ENCODE assay signal across 29 cellular contexts in the genomic region with DNA sequence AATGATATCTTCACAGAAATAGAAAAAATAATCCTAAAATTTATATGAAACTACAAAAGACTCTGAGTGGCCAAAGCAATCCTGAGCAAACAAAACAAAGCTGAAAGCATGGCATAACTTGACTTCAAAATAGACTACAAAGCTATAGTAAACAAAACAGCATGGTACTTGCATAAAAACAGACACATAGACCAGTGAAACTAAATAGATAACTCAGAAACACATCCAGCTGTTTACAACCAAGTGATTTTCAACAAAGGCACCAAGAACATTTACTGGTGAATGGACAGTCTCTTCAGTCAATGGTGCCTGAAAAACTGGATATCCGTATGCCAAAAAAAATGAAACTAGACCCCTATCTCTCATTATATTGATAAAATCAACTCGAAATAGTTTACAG.
"Had no signal": no experiment of that assay in that cellular context is flagged by ENCODE, and none has a peak within 500 bp of the region (broad histone marks: within the 10 kb centered on the region; RNA-seq: fewer than 3 reads in every experiment).

No MANE protein-coding gene starts in this region.

- ATAC-seq: stimulated activated effector memory CD8-positive, alpha-beta T cell treated with anti-CD3 and anti-CD28 coated beads, Interleukin-12 subunit alpha, Interleukin-12 subunit beta, amount 100 ng/mL, for 72 hours; stimulated activated memory B cell treated with anti-CD40 and anti-IgM and Interleukin-4, amounts not matched to agents 10 μg/mL and 1 μg/mL and 100 μg/mL, for 72 hours; stimulated activated naive B cell treated with anti-CD40 and anti-IgM and Interleukin-4, amounts not matched to agents 10 μg/mL and 1 μg/mL and 100 μg/mL, for 72 hours; stimulated activated naive CD8-positive, alpha-beta T cell treated with anti-CD3 and anti-CD28 coated beads, Interleukin-15, amount 100 ng/mL, for 72 hours; stimulated activated naive CD8-positive, alpha-beta T cell treated with anti-CD3 and anti-CD28 coated beads, Interleukin-15, Interleukin-2, amounts not matched to agents 100 U/mL and 50 U/mL, for 24 hours; upper lobe of right lung had no signal

- H3K27ac Mint-ChIP-seq: stimulated activated effector memory CD8-positive, alpha-beta T cell treated with anti-CD3 and anti-CD28 coated beads, Interleukin-12 subunit alpha, Interleukin-12 subunit beta, amount 100 ng/mL, for 72 hours; stimulated activated memory B cell treated with anti-CD40 and anti-IgM and Interleukin-4, amounts not matched to agents 10 μg/mL and 1 μg/mL and 100 μg/mL, for 72 hours; stimulated activated naive B cell treated with anti-CD40 and anti-IgM and Interleukin-4, amounts not matched to agents 10 μg/mL and 1 μg/mL and 100 μg/mL, for 72 hours; stimulated activated naive CD8-positive, alpha-beta T cell treated with anti-CD3 and anti-CD28 coated beads, Interleukin-15, amount 100 ng/mL, for 72 hours; stimulated activated naive CD8-positive, alpha-beta T cell treated with anti-CD3 and anti-CD28 coated beads, Interleukin-15, Interleukin-2, amounts not matched to agents 100 ng/mL and 50 ng/mL, for 24 hours; type B pancreatic cell had no signal

- H3K27me3 Mint-ChIP-seq: stimulated activated naive CD8-positive, alpha-beta T cell treated with anti-CD3 and anti-CD28 coated beads, Interleukin-15, amount 100 ng/mL, for 72 hours; type B pancreatic cell had no signal

- H3K4me1 ChIP-seq: suprapubic skin, testis, thyroid gland, tibial artery, tibial nerve, transverse colon, upper lobe of right lung, uterus, vagina had no signal

- H3K27ac ChIP-seq: stomach, suprapubic skin, testis, thoracic aorta, thyroid gland, tibial artery, tibial nerve, transverse colon, upper lobe of left lung, upper lobe of right lung, uterus, vagina had no signal

- H3K4me3 Mint-ChIP-seq: stimulated activated effector memory CD8-positive, alpha-beta T cell treated with anti-CD3 and anti-CD28 coated beads, Interleukin-12 subunit alpha, Interleukin-12 subunit beta, amount 100 ng/mL, for 72 hours; stimulated activated memory B cell treated with anti-CD40 and anti-IgM and Interleukin-4, amounts not matched to agents 10 μg/mL and 1 μg/mL and 100 μg/mL, for 72 hours; stimulated activated naive B cell treated with anti-CD40 and anti-IgM and Interleukin-4, amounts not matched to agents 10 μg/mL and 1 μg/mL and 100 μg/mL, for 72 hours; stimulated activated naive CD8-positive, alpha-beta T cell treated with anti-CD3 and anti-CD28 coated beads, Interleukin-15, amount 100 ng/mL, for 72 hours; stimulated activated naive CD8-positive, alpha-beta T cell treated with anti-CD3 and anti-CD28 coated beads, Interleukin-15, Interleukin-2, amounts not matched to agents 100 ng/mL and 50 ng/mL, for 24 hours; type B pancreatic cell had no signal

- H3K4me1 Mint-ChIP-seq: stimulated activated effector memory CD8-positive, alpha-beta T cell treated with anti-CD3 and anti-CD28 coated beads, Interleukin-12 subunit alpha, Interleukin-12 subunit beta, amount 100 ng/mL, for 72 hours; stimulated activated memory B cell treated with anti-CD40 and anti-IgM and Interleukin-4, amounts not matched to agents 10 μg/mL and 1 μg/mL and 100 μg/mL, for 72 hours; stimulated activated naive CD8-positive, alpha-beta T cell treated with anti-CD3 and anti-CD28 coated beads, Interleukin-15, amount 100 ng/mL, for 72 hours had no signal

- H3K9me3 ChIP-seq: testis, thoracic aorta, thyroid gland, upper lobe of left lung, upper lobe of right lung, uterus, vagina had no signal

- H3K36me3 ChIP-seq: stomach, suprapubic skin, thoracic aorta, thyroid gland, tibial artery, tibial nerve, transverse colon, upper lobe of left lung, upper lobe of right lung, uterus, vagina had no signal

- DNase-seq: stimulated activated CD4-positive, alpha-beta T cell treated with anti-CD3 and anti-CD28 coated beads, Interleukin-2, amount 100 ng/mL, for 48 hours; stimulated activated CD4-positive, alpha-beta T cell treated with anti-CD3 and anti-CD28 coated beads, Interleukin-4, amount 100 ng/mL, for 1 hour; stimulated activated CD4-positive, alpha-beta T cell treated with anti-CD3 and anti-CD28 coated beads, Interleukin-4, amount 100 ng/mL, for 24 hours; stimulated activated CD4-positive, alpha-beta T cell treated with anti-CD3 and anti-CD28 coated beads, Interleukin-4, amount 100 ng/mL, for 4 hours; stimulated activated CD8-positive, alpha-beta memory T cell treated with anti-CD3 and anti-CD28 coated beads, Interleukin-4, amount 100 ng/mL, for 48 hours; stimulated activated naive B cell treated with anti-CD40 and anti-IgM and Interleukin-4, amounts not matched to agents 10 μg/mL and 1 μg/mL and 100 μg/mL, for 72 hours; stimulated activated naive CD4-positive, alpha-beta T cell; stimulated activated naive CD4-positive, alpha-beta T cell treated with Interleukin-2 at 50 U/mL for 16 hours; stimulated activated naive CD8-positive, alpha-beta T cell treated with anti-CD3 and anti-CD28 coated beads, Interleukin-15, amount 100 ng/mL, for 72 hours; stimulated activated naive CD8-positive, alpha-beta T cell treated with anti-CD3 and anti-CD28 coated beads, Interleukin-15, Interleukin-2, amounts not matched to agents 100 U/mL and 50 U/mL, for 24 hours; stomach; substantia nigra; testis; thyroid gland; tibial artery; transverse colon; trophoblast cell; upper lobe of left lung; upper lobe of right lung; uterus had no signal

- H3K27me3 ChIP-seq: stomach, suprapubic skin, testis, thyroid gland, tibial artery, tibial nerve, transverse colon, upper lobe of left lung, upper lobe of right lung, uterus, vagina had no signal

- H3K9me3 Mint-ChIP-seq: type B pancreatic cell had no signal

- FAIRE-seq: urothelium cell line had no signal

- H3K36me3 Mint-ChIP-seq: stimulated activated effector memory CD8-positive, alpha-beta T cell treated with anti-CD3 and anti-CD28 coated beads, Interleukin-12 subunit alpha, Interleukin-12 subunit beta, amount 100 ng/mL, for 72 hours; type B pancreatic cell had no signal

- H3K4me3 ChIP-seq: stomach, suprapubic skin, testis, thoracic aorta, thyroid gland, tibial artery, tibial nerve, transverse colon, upper lobe of left lung, upper lobe of right lung, uterus, vagina had no signal
